8 cellular contexts compared by ENCODE assay signal in genomic region chr3:107753494-107753893, GRCh38.
DNase-seq lines count a peak whose midpoint lies in the region; ATAC-seq and TF ChIP-seq lines count a peak whose summit lies in the region.

No MANE protein-coding gene starts in this region.

- no peak overlapping the region for H3K4me3 ChIP-seq in NT2/D1 (ENCODE audit: insufficient read length, low read depth)
- H3K4me3 ChIP-seq in brain microvascular endothelial cell (ENCODE audit: low read depth, low read length): no peak overlapping the region
- no peak overlapping the region for H3K4me3 ChIP-seq in upper lobe of left lung

- ATAC-seq in HG02981 (IDR thresholded peaks at IDR 0.05; ENCODE audit: unreplicated experiment) (peak; percentile 51), upper lobe of left lung (ENCODE audit: low FRiP score in 2 of 2) (peak in 1 of 2 donors; percentile 53), GM21619 (IDR thresholded peaks at IDR 0.05; ENCODE audit: unreplicated experiment) (no peak)

- H3K4me1 ChIP-seq in NT2/D1 (ENCODE audit: insufficient read depth, insufficient read length) (no peaks in the 10 kb centered on the region), upper lobe of left lung (no peaks in the 10 kb centered on the region)

- H3K9me3 ChIP-seq in NT2/D1 (ENCODE audit: insufficient read depth, low read length) (no peaks in the 10 kb centered on the region), upper lobe of left lung (no peaks in the 10 kb centered on the region)

- no peak for TF ChIP-seq POLR2A in upper lobe of left lung (IDR thresholded peaks at IDR 0.05)

- WGBS in upper lobe of left lung, 2 donors: 41 to 46% methylated on average over 2 of the region's 2 CpGs

- no peak for TF ChIP-seq EP300 in upper lobe of left lung (IDR thresholded peaks at IDR 0.05)

- H3K36me3 ChIP-seq in NT2/D1 (ENCODE audit: insufficient read depth, insufficient read length, low read length) (no peaks in the 10 kb centered on the region), brain microvascular endothelial cell (replicated peaks) (no peaks in the 10 kb centered on the region), upper lobe of left lung (peaks cover 0 to 6% (median 0%) of the 10 kb centered on the region in 4 donors)

- in situ Hi-C loops in brain microvascular endothelial cell (cut with HindIII; ENCODE audit: low pct_ligation_motif_present, low sequenced_read_pairs): no loop called here

- no peak overlapping the region for H3K9ac ChIP-seq in NT2/D1 (ENCODE audit: insufficient read length, low read depth)

- H3K27me3 ChIP-seq in NT2/D1 (ENCODE audit: insufficient read depth, insufficient read length) (no peaks in the 10 kb centered on the region), brain microvascular endothelial cell (replicated peaks) (no peaks in the 10 kb centered on the region), upper lobe of left lung (no peaks in the 10 kb centered on the region)

- TF ChIP-seq CTCF in brain microvascular endothelial cell (IDR thresholded peaks at IDR 0.05; ENCODE audit: low read depth, low read length, missing control alignments) (peak; percentile 78), upper lobe of left lung (IDR thresholded peaks at IDR 0.05) (peak in 4 of 6 experiments; percentile 17 to 43 (median 25))

- H3K27ac ChIP-seq in brain microvascular endothelial cell (no peak overlapping the region), upper lobe of left lung (no peak overlapping the region)

- DNase-seq in SIG-M5 treated with dmso at 0.1 percent for 504 hours (lab: John Stamatoyannopoulos, UW; ENCODE audit: unreplicated experiment): peak; percentile 56
- no peak for DNase-seq in SIG-M5 (lab: John Stamatoyannopoulos, UW)
- peak; percentile 30 for DNase-seq in NT2/D1 (ENCODE audit: low read depth, low spot score)
- DNase-seq in brain microvascular endothelial cell: peak; percentile 51
- peak; percentile 65 for DNase-seq in kidney tubule cell (ENCODE audit: low spot score)
- no peak for DNase-seq in upper lobe of left lung

Comparison
In these comparisons a context has a peak if more than half of its experiments do, and no peak if none do; other contexts are left out.
1. DNase-seq: peak in SIG-M5 treated with dmso at 0.1 percent for 504 hours (single experiment), NT2/D1 (single experiment), brain microvascular endothelial cell (single experiment) and kidney tubule cell (single experiment); none in SIG-M5 (single experiment) and upper lobe of left lung (0 of 2).